ENCODE assay signal across 9 cellular contexts in the genomic region with DNA sequence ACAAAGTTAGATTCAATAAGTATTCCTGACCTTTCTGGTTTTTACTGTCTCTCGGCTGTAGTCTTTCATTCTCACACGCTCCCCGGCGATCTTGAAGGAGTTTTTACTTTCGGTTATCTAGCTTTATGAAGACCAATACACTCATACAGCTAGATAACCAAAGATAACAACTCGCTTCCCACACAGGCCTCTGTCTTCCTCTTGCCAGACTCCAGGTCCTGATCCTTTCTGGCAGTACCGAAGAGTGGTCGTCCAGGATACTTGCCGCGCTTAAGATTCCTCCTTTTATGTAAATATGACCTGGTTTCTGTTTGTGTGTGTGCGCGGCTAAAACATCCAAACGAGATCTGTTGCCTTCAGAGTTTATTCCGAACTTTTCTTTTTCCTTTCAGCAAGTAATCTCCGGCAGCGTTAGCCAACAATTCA.
DNase-seq lines count a peak whose midpoint lies in the region; ATAC-seq and TF ChIP-seq lines count a peak whose summit lies in the region.
"Had no signal": no experiment of that assay in that cellular context is flagged by ENCODE, and none has a peak within 500 bp of the region (broad histone marks: within the 10 kb centered on the region; RNA-seq: fewer than 3 reads in every experiment).

No MANE protein-coding gene starts in this region.

- ATAC-seq in right cardiac atrium (no peak), HG03196 (IDR thresholded peaks at IDR 0.05; ENCODE audit: unreplicated experiment) (peak; percentile 31), upper lobe of right lung (no peak)

- no peaks in the 10 kb centered on the region for H3K9me3 ChIP-seq in right cardiac atrium (ENCODE audit: control insufficient read depth, low read length)
- H3K9me3 ChIP-seq in upper lobe of right lung = no peaks in the 10 kb centered on the region

- no peak overlapping the region for H3K27ac Mint-ChIP-seq in activated CD4-positive, alpha-beta memory T cell treated with anti-CD3 and anti-CD28 coated beads for 36 hours

- H3K36me3 Mint-ChIP-seq in activated CD4-positive, alpha-beta memory T cell treated with anti-CD3 and anti-CD28 coated beads for 36 hours = peaks cover 10% of the 10 kb centered on the region

- peaks cover 74% of the 10 kb centered on the region for H3K27me3 Mint-ChIP-seq in activated CD4-positive, alpha-beta memory T cell treated with anti-CD3 and anti-CD28 coated beads for 36 hours

- TF ChIP-seq CTCF in upper lobe of right lung (IDR thresholded peaks at IDR 0.05) = no peak

- DNase-seq in right cardiac atrium (no peak), cardiac septum (ENCODE audit: low spot score) (no peak), islet precursor cell (peak; percentile 64), upper lobe of right lung (no peak), NCI-H1092 (lab: John Stamatoyannopoulos, UW) (no peak), HuH-7.5 (ENCODE audit: low spot score) (no peak)
- DNase-seq in activated CD4-positive, alpha-beta memory T cell treated with anti-CD3 and anti-CD28 coated beads for 36 hours = no peak

- CTCF ChIA-PET in activated CD4-positive, alpha-beta memory T cell treated with anti-CD3 and anti-CD28 coated beads for 36 hours (lab: Charles Lee) = interaction anchor here (0.6 to 2.8 kb wide), 3 partner anchors 18 to 859 kb away, joined by 3 to 15 read pairs (median 5); no protein-coding TSS in a partner anchor

- no peaks in the 10 kb centered on the region for H3K36me3 ChIP-seq in upper lobe of right lung

- H3K27me3 ChIP-seq in right cardiac atrium (ENCODE audit: control insufficient read depth, insufficient read depth) = peaks cover 22% of the 10 kb centered on the region
- H3K27me3 ChIP-seq in upper lobe of right lung = peaks cover 100% of the 10 kb centered on the region

- WGBS in right cardiac atrium = 4% methylated on average over 16 of the region's 16 CpGs

- intact Hi-C loops in right cardiac atrium (cut with DNase I) = no loop called here
- intact Hi-C loops in cardiac septum (cut with DNase I) = no loop called here
- intact Hi-C loops in activated CD4-positive, alpha-beta memory T cell treated with anti-CD3 and anti-CD28 coated beads for 36 hours (cut with micrococcal nuclease) = loop anchor here (1.0 to 2.0 kb wide), 3 partner anchors 9 to 524 kb away; no protein-coding TSS in a partner anchor
- intact Hi-C loops in upper lobe of right lung (cut with DNase I) = no loop called here

- H3K27ac ChIP-seq in right cardiac atrium (ENCODE audit: low read length) = no peak overlapping the region
- no peak overlapping the region for H3K27ac ChIP-seq in upper lobe of right lung

- H3K4me3 ChIP-seq in right cardiac atrium (ENCODE audit: low read length) = peak overlapping the region; percentile 66
- H3K4me3 ChIP-seq in upper lobe of right lung = peak overlapping the region; percentile 37
- H3K4me3 ChIP-seq: lung had no signal

- POLR2A ChIA-PET in activated CD4-positive, alpha-beta memory T cell treated with anti-CD3 and anti-CD28 coated beads for 36 hours (lab: Charles Lee) = no interaction called here

- no peaks in the 10 kb centered on the region for H3K9me3 Mint-ChIP-seq in activated CD4-positive, alpha-beta memory T cell treated with anti-CD3 and anti-CD28 coated beads for 36 hours

- H3K4me1 Mint-ChIP-seq in activated CD4-positive, alpha-beta memory T cell treated with anti-CD3 and anti-CD28 coated beads for 36 hours (ENCODE audit: low read depth) = peaks cover 27% of the 10 kb centered on the region

- H3K4me1 ChIP-seq in right cardiac atrium (ENCODE audit: control insufficient read depth, insufficient read depth, low read length) = no peaks in the 10 kb centered on the region
- peaks cover 16% of the 10 kb centered on the region for H3K4me1 ChIP-seq in upper lobe of right lung

- H3K4me3 Mint-ChIP-seq in activated CD4-positive, alpha-beta memory T cell treated with anti-CD3 and anti-CD28 coated beads for 36 hours = peak overlapping the region; percentile 71
